8 cellular contexts compared by ENCODE assay signal in the genomic region with DNA sequence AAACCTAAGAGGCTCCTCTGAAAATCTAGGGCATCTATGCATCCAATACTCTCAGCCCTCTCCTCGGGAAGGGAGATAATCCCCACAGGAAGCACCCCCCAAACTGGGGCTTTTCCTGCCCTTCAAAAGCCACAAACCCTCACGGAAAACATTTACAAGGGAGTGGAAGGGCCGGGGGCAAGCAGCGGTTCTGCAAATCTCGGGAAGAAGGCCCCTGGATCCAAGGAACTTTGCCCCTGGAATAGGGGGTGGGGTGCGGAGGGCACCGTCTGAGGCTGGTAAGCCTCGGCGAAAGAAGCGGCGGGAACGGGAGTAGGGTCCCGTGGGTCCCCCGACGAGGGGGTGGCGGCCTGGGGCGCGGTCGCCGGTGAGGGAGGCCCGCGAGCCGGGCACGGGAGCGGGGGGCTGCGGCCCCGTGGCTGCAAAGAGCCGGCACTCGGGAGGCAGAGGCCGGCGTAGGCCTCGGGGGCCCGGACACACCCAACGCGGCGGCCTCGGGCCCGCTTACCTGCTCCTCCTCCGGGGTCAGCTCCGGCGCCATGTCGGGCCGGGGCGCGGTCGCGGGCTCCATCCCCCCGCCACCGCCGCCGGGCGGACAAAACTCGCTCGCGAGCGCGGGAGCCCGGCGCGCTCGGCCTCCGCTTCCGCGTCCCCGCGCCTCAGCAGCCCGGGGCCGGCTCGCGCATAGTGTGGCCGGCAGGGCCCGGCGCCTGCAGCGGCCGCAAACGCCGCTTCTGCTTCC. TPM values are rescaled to one million over a fixed set of nuclear protein-coding genes. Genes with fewer than 3 reads are reported as not detected.
DNase-seq lines count a peak whose midpoint lies in the region; ATAC-seq and TF ChIP-seq lines count a peak whose summit lies in the region.

No MANE protein-coding gene starts in this region.

- peak overlapping the region; percentile 76 to 100 (median 98) for H3K4me3 ChIP-seq in BLaER1 treated with 17β-estradiol and CSF1 and Interleukin-3, amounts not matched to agents 10 nM and 100 nM
- H3K4me3 ChIP-seq in heart left ventricle (peak overlapping the region; percentile 68 to 100 (median 88)), rectal smooth muscle tissue (ENCODE audit: low read length) (peak overlapping the region; percentile 90)

- no peak for TF ChIP-seq CTCF in heart left ventricle (IDR thresholded peaks at IDR 0.05)

- peak overlapping the region; percentile 96 to 99 (median 97) for H3K9ac ChIP-seq in BLaER1 treated with 17β-estradiol and CSF1 and Interleukin-3, amounts not matched to agents 10 nM and 100 nM
- H3K9ac ChIP-seq in rectal smooth muscle tissue (ENCODE audit: low read length) = peak overlapping the region; percentile 88

- peak overlapping the region; percentile 92 for H3K27ac Mint-ChIP-seq in activated naive CD4-positive, alpha-beta T cell treated with anti-CD3 and anti-CD28 coated beads, Interleukin-2, amount 50 U/mL, for 24 hours

- peak overlapping the region; percentile 75 to 95 (median 87) for H3K4me2 ChIP-seq in BLaER1 treated with 17β-estradiol and CSF1 and Interleukin-3, amounts not matched to agents 10 nM and 100 nM

- intact Hi-C loops in heart left ventricle (cut with DNase I) = loop anchor here in 8 of 10 donors (2.0 to 10.0 kb wide), 8 partner anchors 36 to 126 kb away; a partner anchor contains a TSS

- no peak for TF ChIP-seq POLR2A in heart left ventricle (IDR thresholded peaks at IDR 0.05)

- H3K9me3 Mint-ChIP-seq in activated naive CD4-positive, alpha-beta T cell treated with anti-CD3 and anti-CD28 coated beads, Interleukin-2, amount 50 U/mL, for 24 hours = no peaks in the 10 kb centered on the region

- DNase-seq in NOMO-1 (lab: John Stamatoyannopoulos, UW; ENCODE audit: unreplicated experiment in 2 of 2) (peak; percentile 38 to 56), heart left ventricle (peak in 4 of 5 donors; percentile 21 to 68 (median 36)), SHP77 (lab: John Stamatoyannopoulos, UW) (no peak), NCI-H1436 treated with DMSO at 0.1 percent for 48 hours (lab: John Stamatoyannopoulos, UW) (no peak)

- H3K27me3 Mint-ChIP-seq in activated naive CD4-positive, alpha-beta T cell treated with anti-CD3 and anti-CD28 coated beads, Interleukin-2, amount 50 U/mL, for 24 hours = no peaks in the 10 kb centered on the region

- peaks cover 0 to 25% (median 16%) of the 10 kb centered on the region in 11 experiments; a peak in 14 of 22 replicates for H3K36me3 ChIP-seq in BLaER1 treated with 17β-estradiol and CSF1 and Interleukin-3, amounts not matched to agents 10 nM and 100 nM
- H3K36me3 ChIP-seq in heart left ventricle (no peaks in the 10 kb centered on the region), rectal smooth muscle tissue (ENCODE audit: control insufficient read depth, insufficient read depth, low read length) (no peaks in the 10 kb centered on the region)

- no peaks in the 10 kb centered on the region for H3K36me3 Mint-ChIP-seq in activated naive CD4-positive, alpha-beta T cell treated with anti-CD3 and anti-CD28 coated beads, Interleukin-2, amount 50 U/mL, for 24 hours

- H3K4me1 ChIP-seq in BLaER1 treated with 17β-estradiol and CSF1 and Interleukin-3, amounts not matched to agents 10 nM and 100 nM = peaks cover 27 to 46% (median 39%) of the 10 kb centered on the region in 10 experiments
- H3K4me1 ChIP-seq in heart left ventricle (peaks cover 0 to 33% (median 14%) of the 10 kb centered on the region in 12 donors), rectal smooth muscle tissue (ENCODE audit: control insufficient read depth, insufficient read depth, low read length) (peaks cover 6% of the 10 kb centered on the region)

- peak; percentile 35 for ATAC-seq in GM19372 (IDR thresholded peaks at IDR 0.05; ENCODE audit: low read depth, unreplicated experiment)
- peak in 3 of 4 donors; percentile 38 to 70 (median 66) for ATAC-seq in heart left ventricle

- peak overlapping the region; percentile 93 to 98 (median 97) for H3K27ac ChIP-seq in BLaER1 treated with 17β-estradiol and CSF1 and Interleukin-3, amounts not matched to agents 10 nM and 100 nM
- H3K27ac ChIP-seq in heart left ventricle = peak overlapping the region; percentile 80 to 98 (median 92)
- H3K27ac ChIP-seq in rectal smooth muscle tissue (ENCODE audit: low read depth, low read length) = peak overlapping the region; percentile 78

- H3K27me3 ChIP-seq in BLaER1 treated with 17β-estradiol and CSF1 and Interleukin-3, amounts not matched to agents 10 nM and 100 nM = no peaks in the 10 kb centered on the region
- H3K27me3 ChIP-seq in heart left ventricle (no peaks in the 10 kb centered on the region), rectal smooth muscle tissue (ENCODE audit: control insufficient read depth, insufficient read depth, low read length) (no peaks in the 10 kb centered on the region)

- H3K4me1 Mint-ChIP-seq in activated naive CD4-positive, alpha-beta T cell treated with anti-CD3 and anti-CD28 coated beads, Interleukin-2, amount 50 U/mL, for 24 hours = peaks cover 24% of the 10 kb centered on the region

- peak overlapping the region; percentile 90 for H3K4me3 Mint-ChIP-seq in activated naive CD4-positive, alpha-beta T cell treated with anti-CD3 and anti-CD28 coated beads, Interleukin-2, amount 50 U/mL, for 24 hours

- H4K20me1 ChIP-seq in BLaER1 treated with 17β-estradiol and CSF1 and Interleukin-3, amounts not matched to agents 10 nM and 100 nM = peaks cover 31 to 57% (median 41%) of the 10 kb centered on the region in 11 experiments; a peak in 21 of 22 replicates

- H3K9me3 ChIP-seq in BLaER1 treated with 17β-estradiol and CSF1 and Interleukin-3, amounts not matched to agents 10 nM and 100 nM (replicated peaks in 1 of 11) = no peaks in the 10 kb centered on the region
- no peaks in the 10 kb centered on the region for H3K9me3 ChIP-seq in heart left ventricle

- 0% methylated on average over 35 to 77 of the region's 77 CpGs for WGBS in heart left ventricle, 4 donors

RNA-seq across cellular contexts. Expression of a gene that starts 0.7 kb away (rescaled TPM):
- total RNA-seq in heart left ventricle = 10 to 100 TPM in 3 of 9 donors, 1 to 10 TPM in 6; 4.6 to 16.8 (median 8.8) TPM
- 1 to 10 TPM; 2.4 to 7.7 TPM for polyA plus RNA-seq in heart left ventricle

RNA-seq across cellular contexts. Expression of a gene that starts 47.1 kb away (rescaled TPM):
- total RNA-seq in heart left ventricle = 10 to 100 TPM; 13.2 to 21.6 (median 14.5) TPM
- 10 to 100 TPM; 14.1 to 15.5 TPM for polyA plus RNA-seq in heart left ventricle

Comparison
In these comparisons a context has a peak if more than half of its experiments do, and no peak if none do; other contexts are left out.
1. DNase-seq: peak in NOMO-1 (2 of 2) and heart left ventricle (4 of 5); none in SHP77 (0 of 2) and NCI-H1436 treated with DMSO at 0.1 percent for 48 hours (single experiment).
2. Peak in every context shown above with its lines, with median percentiles within 50 percentile points of each other: H3K27ac ChIP-seq and H3K4me3 ChIP-seq.